ENCODE assay signal across 10 cellular contexts in genomic region chr4:73676881-73677323, GRCh38. TPM values are rescaled to one million over a fixed set of nuclear protein-coding genes. Genes with fewer than 3 reads are reported as not detected.
DNase-seq lines count a peak whose midpoint lies in the region; ATAC-seq, FAIRE-seq and TF ChIP-seq lines count a peak whose summit lies in the region.
"Had no signal": no experiment of that assay in that cellular context is flagged by ENCODE, and none has a peak within 500 bp of the region (broad histone marks: within the 10 kb centered on the region; RNA-seq: fewer than 3 reads in every experiment).

No MANE protein-coding gene starts in this region.

- ATAC-seq in GM18858 (IDR thresholded peaks at IDR 0.05; ENCODE audit: unreplicated experiment) = peak; percentile 65
- peak; percentile 77 for ATAC-seq in HG02938 (IDR thresholded peaks at IDR 0.05; ENCODE audit: unreplicated experiment)

- TF ChIP-seq POLR2A in lower leg skin (IDR thresholded peaks at IDR 0.05) = no peak

- 53 to 54% methylated on average over 5 of the region's 5 CpGs for WGBS in lower leg skin, 2 donors

- intact Hi-C loops in lower leg skin (cut with DNase I; ENCODE audit: low total_unique reads) = no loop called here

- H3K36me3 ChIP-seq in H7 (replicated peaks; ENCODE audit: control insufficient read depth, insufficient read depth, low read length) = no peaks in the 10 kb centered on the region
- H3K36me3 ChIP-seq: gastrocnemius medialis had no signal

- no peak for TF ChIP-seq CTCF in lower leg skin (IDR thresholded peaks at IDR 0.05)

- H3K27me3 ChIP-seq in H7 (ENCODE audit: control insufficient read depth, insufficient read depth, low read length) = no peaks in the 10 kb centered on the region; the same call in 1 of the 2 replicates
- H3K27me3 ChIP-seq: gastrocnemius medialis had no signal

- peak; percentile 74 for FAIRE-seq in islet of Langerhans (lab: Jason Lieb, UNC)

- H3K4me3 ChIP-seq in H7 (ENCODE audit: insufficient read depth, low read depth, low read length) (no peak overlapping the region), lower leg skin (ENCODE audit: low read depth, poor library complexity, severe bottlenecking) (no peak overlapping the region)
- H3K4me3 ChIP-seq: gastrocnemius medialis had no signal

- DNase-seq in NCI-H526 (lab: John Stamatoyannopoulos, UW) (peak; percentile 80 to 84), H7 (no peak), lower leg skin (ENCODE audit: low spot score in 2 of 2) (no peak), substantia nigra (lab: John Stamatoyannopoulos, UW) (no peak), OCI-M1 (lab: John Stamatoyannopoulos, UW) (no peak)
- DNase-seq: gastrocnemius medialis had no signal

- H3K27ac ChIP-seq in substantia nigra (ENCODE audit: low read depth, low read length, poor library complexity, severe bottlenecking) = no peak overlapping the region
- H3K27ac ChIP-seq: gastrocnemius medialis had no signal

RNA-seq across cellular contexts. Expression of gene RASSF6, which starts 56.7 kb away (rescaled TPM):
- 0.22 and 0.66 TPM in 2 replicates for total RNA-seq in H7 (2014; rRNA removed; shearing (Covaris generic))
- total RNA-seq in lower leg skin = 10 to 100 TPM in 3 of 4 donors, 1 to 10 TPM in 1; 6.2 to 15.1 (median 11.5) TPM
- total RNA-seq: T-helper 1 cell treated with Interleukin-12 subunit alpha and Interleukin-12 subunit beta and Interleukin-4 antibody, amounts not matched to agents 30 ng/mL and 1 ng/mL, for 36 hours had no signal

Comparison
In these comparisons a context has a peak if more than half of its experiments do, and no peak if none do; other contexts are left out.
1. DNase-seq: peak in NCI-H526 (2 of 2); none in H7 (single experiment), lower leg skin (0 of 2), substantia nigra (0 of 49) and OCI-M1 (single experiment).